ENCODE assay signal across 29 cellular contexts in genomic region chr15:79059081-79059572, GRCh38. TPM values are rescaled to one million over a fixed set of nuclear protein-coding genes. Genes with fewer than 3 reads are reported as not detected.
"Had no signal": no experiment of that assay in that cellular context is flagged by ENCODE, and none has a peak within 500 bp of the region (broad histone marks: within the 10 kb centered on the region; RNA-seq: fewer than 3 reads in every experiment).

No MANE protein-coding gene starts in this region.

- H3K4me3 ChIP-seq: colonic mucosa, coronary artery, dorsolateral prefrontal cortex, esophagus muscularis mucosa, esophagus squamous epithelium, gastrocnemius medialis, gastroesophageal sphincter, heart left ventricle, heart right ventricle had no signal

- ATAC-seq: effector memory CD8-positive, alpha-beta T cell; esophagus mucosa; foreskin keratinocyte; gastrocnemius medialis; gastroesophageal sphincter; heart left ventricle; heart right ventricle had no signal

- H3K9me3 ChIP-seq: colonic mucosa, esophagus muscularis mucosa, esophagus squamous epithelium, gastrocnemius medialis, gastroesophageal sphincter, heart left ventricle, heart right ventricle had no signal

- DNase-seq: colonic mucosa; cortex of kidney; dermis blood vessel endothelial cell; dorsolateral prefrontal cortex; effector CD4-positive, alpha-beta T cell; effector CD8-positive, alpha-beta T cell; effector memory CD4-positive, alpha-beta T cell; effector memory CD8-positive, alpha-beta T cell; endodermal cell; erythroblast; esophagus squamous epithelium; foreskin fibroblast; foreskin keratinocyte; foreskin melanocyte; gastrocnemius medialis; glutamatergic neuron; head of caudate nucleus; heart left ventricle; heart right ventricle had no signal

- FAIRE-seq: colon, endometrium, endothelial cell of umbilical vein, frontal cortex had no signal

- H3K27ac ChIP-seq: colonic mucosa, coronary artery, dorsolateral prefrontal cortex, epithelial cell of prostate, esophagus muscularis mucosa, esophagus squamous epithelium, foreskin keratinocyte, gastrocnemius medialis, gastroesophageal sphincter, heart left ventricle, heart right ventricle had no signal

- H3K27me3 ChIP-seq: colonic mucosa, dorsolateral prefrontal cortex, gastrocnemius medialis had no signal

- H3K36me3 ChIP-seq: colonic mucosa, esophagus muscularis mucosa, esophagus squamous epithelium, gastrocnemius medialis, gastroesophageal sphincter, heart left ventricle, heart right ventricle had no signal

- H3K4me1 ChIP-seq: colonic mucosa, esophagus muscularis mucosa, esophagus squamous epithelium, foreskin keratinocyte, gastrocnemius medialis, gastroesophageal sphincter, heart left ventricle, heart right ventricle had no signal

RNA-seq across cellular contexts. Expression of gene RASGRF1, which starts 31.5 kb away (rescaled TPM):
- total RNA-seq: endothelial cell of umbilical vein, fibroblast of lung, gastrocnemius medialis had no signal
- polyA plus RNA-seq: heart left ventricle had no signal
